18 cellular contexts compared by ENCODE assay signal in the genomic region with DNA sequence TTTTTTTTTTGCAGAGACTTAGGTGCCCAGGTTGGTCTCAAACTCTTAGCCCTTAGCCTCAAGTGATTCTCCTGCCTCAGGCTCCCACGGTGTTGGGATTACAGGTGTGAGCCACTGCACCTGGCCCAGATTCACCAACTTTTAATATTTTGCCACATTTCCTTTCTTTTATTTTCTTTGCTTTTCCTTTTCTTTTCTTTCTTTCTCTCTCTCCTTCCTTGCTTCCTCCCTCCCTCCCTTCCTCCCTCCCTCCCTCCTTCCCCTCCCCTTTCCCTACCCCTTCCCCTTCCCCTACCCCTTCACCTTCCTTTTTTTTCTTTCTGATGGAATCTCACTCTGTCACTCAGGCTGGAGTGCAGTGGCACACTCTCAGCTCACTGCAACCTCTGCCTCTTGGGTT. TPM values are rescaled to one million over a fixed set of nuclear protein-coding genes. Genes with fewer than 3 reads are reported as not detected.
A peak's percentile ranks its signal among the peaks of the same experiment; 100 is the strongest.
DNase-seq lines count a peak whose midpoint lies in the region; ATAC-seq and TF ChIP-seq lines count a peak whose summit lies in the region.
"Had no signal": no experiment of that assay in that cellular context is flagged by ENCODE, and none has a peak within 500 bp of the region (broad histone marks: within the 10 kb centered on the region; RNA-seq: fewer than 3 reads in every experiment).

No MANE protein-coding gene starts in this region.

- intact Hi-C loops in sigmoid colon (cut with DNase I), result no loop called here

- no peak for TF ChIP-seq EP300 in sigmoid colon (IDR thresholded peaks at IDR 0.05)

- no peak overlapping the region for H3K4me2 ChIP-seq in smooth muscle cell
- H3K4me2 ChIP-seq: KMS-11, PC-9 had no signal

- H3K27me3 ChIP-seq in sigmoid colon, result no peaks in the 10 kb centered on the region
- no peaks in the 10 kb centered on the region for H3K27me3 ChIP-seq in smooth muscle cell (ENCODE audit: low read depth)
- H3K27me3 ChIP-seq: BE2C, SJCRH30 had no signal

- no peaks in the 10 kb centered on the region for H3F3A ChIP-seq in smooth muscle cell (ENCODE audit: low read depth)

- H3K27ac Mint-ChIP-seq in T-helper 17 cell, result peak overlapping the region; percentile 68
- peak overlapping the region; percentile 96 for H3K27ac Mint-ChIP-seq in mesothelial cell of epicardium

- no peak overlapping the region for H3K4me3 ChIP-seq in sigmoid colon
- no peak overlapping the region for H3K4me3 ChIP-seq in smooth muscle cell
- H3K4me3 ChIP-seq: PC-9, SJCRH30 had no signal

- H3K4me1 Mint-ChIP-seq in T-helper 17 cell (peaks cover 35% of the 10 kb centered on the region), mesothelial cell of epicardium (peaks cover 28% of the 10 kb centered on the region)

- no peaks in the 10 kb centered on the region for H3K27me3 Mint-ChIP-seq in T-helper 17 cell
- H3K27me3 Mint-ChIP-seq in mesothelial cell of epicardium (ENCODE audit: low read depth), result no peaks in the 10 kb centered on the region
- H3K27me3 Mint-ChIP-seq: CD4-positive, alpha-beta memory T cell had no signal

- TF ChIP-seq CTCF in 22Rv1 (IDR thresholded peaks at IDR 0.05) (no peak), mesothelial cell of epicardium (IDR thresholded peaks at IDR 0.05; ENCODE audit: unreplicated experiment) (no peak), sigmoid colon (IDR thresholded peaks at IDR 0.05) (no peak), smooth muscle cell (IDR thresholded peaks at IDR 0.05; ENCODE audit: borderline replicate concordance, insufficient read depth, poor library complexity, severe bottlenecking) (no peak)

- H3K9me3 Mint-ChIP-seq in mesothelial cell of epicardium, result peaks cover 3% of the 10 kb centered on the region
- H3K9me3 Mint-ChIP-seq: CD4-positive, alpha-beta memory T cell had no signal

- no peak overlapping the region for H2AFZ ChIP-seq in smooth muscle cell (ENCODE audit: low read depth)
- H2AFZ ChIP-seq: PC-9 had no signal

- H4K20me1 ChIP-seq in smooth muscle cell (ENCODE audit: low read depth), result peaks cover 100% of the 10 kb centered on the region

- no peaks in the 10 kb centered on the region for H3K36me3 Mint-ChIP-seq in T-helper 17 cell (ENCODE audit: low read depth)
- H3K36me3 Mint-ChIP-seq in mesothelial cell of epicardium, result peaks cover 28% of the 10 kb centered on the region

- peak overlapping the region; percentile 90 for H3K27ac ChIP-seq in 22Rv1
- peak overlapping the region in 3 of 4 donors; percentile 71 to 85 (median 81) for H3K27ac ChIP-seq in sigmoid colon
- no peak overlapping the region for H3K27ac ChIP-seq in smooth muscle cell (ENCODE audit: low read depth)
- H3K27ac ChIP-seq: KMS-11, PC-9, SJCRH30 had no signal

- ATAC-seq in T-helper 17 cell (no peak), GM21447 (IDR thresholded peaks at IDR 0.05; ENCODE audit: unreplicated experiment) (no peak)
- ATAC-seq: HepG2 had no signal

- DNase-seq in T-helper 17 cell (no peak), mesothelial cell of epicardium (ENCODE audit: low spot score in 2 of 2, unreplicated experiment in 2 of 2) (no peak), sigmoid colon (no peak), hypothalamus (lab: John Stamatoyannopoulos, UW) (no peak), NCI-H524 (lab: John Stamatoyannopoulos, UW) (no peak), smooth muscle cell (lab: John Stamatoyannopoulos, UW; ENCODE audit: unreplicated experiment) (no peak)
- DNase-seq: CD4-positive, alpha-beta memory T cell; NCI-H1417 treated with DMSO at 0.1 percent for 48 hours; NCI-H187 treated with DMSO at 0.1 percent for 48 hours; NCI-H226; NCI-H526; PC-9; SJCRH30 had no signal

- H3K36me3 ChIP-seq in sigmoid colon, result no peaks in the 10 kb centered on the region
- peaks cover 7% of the 10 kb centered on the region for H3K36me3 ChIP-seq in smooth muscle cell (ENCODE audit: low read depth)

- no peaks in the 10 kb centered on the region for H3K9me3 ChIP-seq in T-helper 17 cell (ENCODE audit: control insufficient read depth, low read length, poor library complexity, severe bottlenecking)
- H3K9me3 ChIP-seq in sigmoid colon, result no peaks in the 10 kb centered on the region
- no peaks in the 10 kb centered on the region for H3K9me3 ChIP-seq in smooth muscle cell (replicated peaks; ENCODE audit: low read depth)
- H3K9me3 ChIP-seq: BE2C, SJCRH30 had no signal

- no peak for TF ChIP-seq POLR2A in sigmoid colon (IDR thresholded peaks at IDR 0.05)

- H3K79me2 ChIP-seq in smooth muscle cell (ENCODE audit: low read depth), result peaks cover 86% of the 10 kb centered on the region

- H3K4me1 ChIP-seq in sigmoid colon (peaks cover 0 to 50% (median 47%) of the 10 kb centered on the region in 4 donors), smooth muscle cell (ENCODE audit: low read depth) (no peaks in the 10 kb centered on the region)
- H3K4me1 ChIP-seq: SJCRH30 had no signal

- 92 to 95% methylated on average over 1 of the region's 1 CpG for WGBS in sigmoid colon, 2 donors
- WGBS in smooth muscle cell (ENCODE audit: low lambda C conversion rate), result 91% methylated on average over 1 of the region's 1 CpG

- H3K4me3 Mint-ChIP-seq in T-helper 17 cell (no peak overlapping the region), mesothelial cell of epicardium (no peak overlapping the region)
- H3K4me3 Mint-ChIP-seq: CD4-positive, alpha-beta memory T cell had no signal

- no peak overlapping the region for H3K9ac ChIP-seq in smooth muscle cell (ENCODE audit: low read depth)
- H3K9ac ChIP-seq: KMS-11 had no signal

RNA-seq across cellular contexts. Expression of gene BICRA, which starts 35.3 kb away (rescaled TPM):
- 10 to 100 TPM; 32.1 to 34.8 TPM for total RNA-seq in T-helper 17 cell
- 35.6 to 38.5 TPM (median 36.9 TPM) in 3 replicates for total RNA-seq in mesothelial cell of epicardium
- total RNA-seq in sigmoid colon, result 10 to 100 TPM in 3 of 4 donors, 1 to 10 TPM in 1; 2.9 to 21.6 (median 11.2) TPM
- 10 to 100 TPM in 1 of 3 donors, 1 to 10 TPM in 2; 1.8 to 12.7 (median 2.5) TPM for polyA plus RNA-seq in sigmoid colon
- 10.0 and 11.9 TPM in 2 replicates for total RNA-seq in smooth muscle cell
- polyA plus RNA-seq in smooth muscle cell, result 3.6 and 5.5 TPM in 2 replicates
